In genomic region chr21:44858791-44859190, GRCh38 we compare ENCODE assay signal across 29 cellular contexts. TPM values are rescaled to one million over a fixed set of nuclear protein-coding genes. Genes with fewer than 3 reads are reported as not detected.
A peak's percentile ranks its signal among the peaks of the same experiment; 100 is the strongest.
DNase-seq lines count a peak whose midpoint lies in the region; ATAC-seq and TF ChIP-seq lines count a peak whose summit lies in the region.
"Had no signal": no experiment of that assay in that cellular context is flagged by ENCODE, and none has a peak within 500 bp of the region (broad histone marks: within the 10 kb centered on the region; RNA-seq: fewer than 3 reads in every experiment).

No MANE protein-coding gene starts in this region.

- peaks cover 18% of the 10 kb centered on the region for H3K4me1 ChIP-seq in mammary epithelial cell (ENCODE audit: insufficient read depth, low read length)
- no peaks in the 10 kb centered on the region for H3K4me1 ChIP-seq in right lobe of liver
- H3K4me1 ChIP-seq in upper lobe of right lung, result peaks cover 4% of the 10 kb centered on the region
- H3K4me1 ChIP-seq: uterus had no signal

- WGBS in mammary epithelial cell (ENCODE audit: low coverage, missing lambda C conversion rate), result 10% methylated on average over 5 of the region's 10 CpGs
- WGBS in right lobe of liver (ENCODE audit: insufficient coverage, low coverage, low lambda C conversion rate, missing lambda C conversion rate), result 82% methylated on average over 2 of the region's 10 CpGs

- H2AFZ ChIP-seq in mammary epithelial cell (ENCODE audit: low read depth, low read length), result no peak overlapping the region

- peaks cover 15% of the 10 kb centered on the region for H3K4me1 Mint-ChIP-seq in activated CD8-positive, alpha-beta T cell treated with anti-CD3 and anti-CD28 coated beads, Interleukin-2, amount 10 ng/mL, durations not matched to agents 7 days and 5 days (ENCODE audit: low read depth)
- peaks cover 32% of the 10 kb centered on the region for H3K4me1 Mint-ChIP-seq in activated CD8-positive, alpha-beta T cell treated with anti-CD3 and anti-CD28 coated beads for 36 hours (ENCODE audit: low read depth)

- H3K36me3 Mint-ChIP-seq in activated CD8-positive, alpha-beta T cell treated with anti-CD3 and anti-CD28 coated beads, Interleukin-2, amount 10 ng/mL, durations not matched to agents 7 days and 5 days (ENCODE audit: low read depth), result peaks cover 53% of the 10 kb centered on the region
- peaks cover 24% of the 10 kb centered on the region for H3K36me3 Mint-ChIP-seq in activated CD8-positive, alpha-beta T cell treated with anti-CD3 and anti-CD28 coated beads for 36 hours (ENCODE audit: low read depth)

- dilution Hi-C loops in mammary epithelial cell (cut with HindIII; ENCODE audit: low sequenced_read_pairs), result no loop called here

- peaks cover 11% of the 10 kb centered on the region for H3K36me3 ChIP-seq in mammary epithelial cell (ENCODE audit: insufficient read depth, low read length)
- peaks cover 0 to 62% (median 26%) of the 10 kb centered on the region in 4 donors for H3K36me3 ChIP-seq in right lobe of liver
- H3K36me3 ChIP-seq in upper lobe of right lung, result peaks cover 89% of the 10 kb centered on the region
- H3K36me3 ChIP-seq: uterus had no signal

- CTCF ChIA-PET in activated CD8-positive, alpha-beta T cell treated with anti-CD3 and anti-CD28 coated beads, Interleukin-2, amount 10 ng/mL, durations not matched to agents 7 days and 5 days (lab: Charles Lee), result no interaction called here
- CTCF ChIA-PET in activated CD8-positive, alpha-beta T cell treated with anti-CD3 and anti-CD28 coated beads for 36 hours (lab: Charles Lee), result no interaction called here
- CTCF ChIA-PET in mammary epithelial cell (lab: Charles Lee; ENCODE audit: low non-redundant PET), result no interaction called here

- no peak for ATAC-seq in activated CD8-positive, alpha-beta T cell treated with anti-CD3 and anti-CD28 coated beads, Interleukin-2, amount 10 ng/mL, durations not matched to agents 7 days and 5 days
- no peak for ATAC-seq in activated CD8-positive, alpha-beta T cell treated with anti-CD3 and anti-CD28 coated beads for 36 hours
- ATAC-seq in right lobe of liver, result no peak
- ATAC-seq in upper lobe of right lung, result peak; percentile 71
- no peak for ATAC-seq in HG02759 (IDR thresholded peaks at IDR 0.05; ENCODE audit: unreplicated experiment)
- ATAC-seq: naive thymus-derived CD8-positive, alpha-beta T cell had no signal

- H3K27ac Mint-ChIP-seq in activated CD8-positive, alpha-beta T cell treated with anti-CD3 and anti-CD28 coated beads, Interleukin-2, amount 10 ng/mL, durations not matched to agents 7 days and 5 days, result peak overlapping the region; percentile 1
- H3K27ac Mint-ChIP-seq in activated CD8-positive, alpha-beta T cell treated with anti-CD3 and anti-CD28 coated beads for 36 hours, result no peak overlapping the region
- H3K27ac Mint-ChIP-seq: activated naive CD8-positive, alpha-beta T cell treated with anti-CD3 and anti-CD28 coated beads, Interleukin-2, amount 10 ng/mL, durations not matched to agents 7 days and 5 days; H9 had no signal

- H3K27ac ChIP-seq in mammary epithelial cell (ENCODE audit: insufficient read depth, low read depth, low read length) (no peak overlapping the region), right lobe of liver (no peak overlapping the region), upper lobe of right lung (no peak overlapping the region)
- H3K27ac ChIP-seq: SK-N-MC, uterus had no signal

- H3K9me3 ChIP-seq in mammary epithelial cell (replicated peaks; ENCODE audit: insufficient read depth, low read length) (no peaks in the 10 kb centered on the region), right lobe of liver (no peaks in the 10 kb centered on the region), upper lobe of right lung (no peaks in the 10 kb centered on the region)
- H3K9me3 ChIP-seq: uterus had no signal

- H3K27me3 ChIP-seq in mammary epithelial cell (ENCODE audit: insufficient read depth, low read length) (no peaks in the 10 kb centered on the region), right lobe of liver (no peaks in the 10 kb centered on the region), upper lobe of right lung (no peaks in the 10 kb centered on the region)
- H3K27me3 ChIP-seq: uterus had no signal

- DNase-seq in activated CD8-positive, alpha-beta T cell treated with anti-CD3 and anti-CD28 coated beads, Interleukin-2, amount 10 ng/mL, durations not matched to agents 7 days and 5 days, result no peak
- no peak for DNase-seq in activated CD8-positive, alpha-beta T cell treated with anti-CD3 and anti-CD28 coated beads for 36 hours
- DNase-seq in mammary epithelial cell (peak; percentile 63), right lobe of liver (peak in 2 of 3 donors; percentile 3 to 20), upper lobe of right lung (peak; percentile 57), COLO829 (ENCODE audit: low spot score) (no peak), DMS 273 (lab: John Stamatoyannopoulos, UW; ENCODE audit: unreplicated experiment) (no peak)
- DNase-seq: 8988T; activated CD4-positive, alpha-beta T cell treated with anti-CD3 and anti-CD28 coated beads for 1 hour; activated CD8-positive, alpha-beta memory T cell treated with anti-CD3 and anti-CD28 coated beads for 24 hours; activated gamma-delta T cell; activated naive CD8-positive, alpha-beta T cell treated with anti-CD3 and anti-CD28 coated beads, Interleukin-2, amount 10 ng/mL, durations not matched to agents 7 days and 5 days; AML-193; dermis blood vessel endothelial cell; GDM1; H9; hippocampal formation; immature natural killer cell; naive thymus-derived CD8-positive, alpha-beta T cell; NCI-H1092 treated with DMSO at 0.1 percent for 48 hours; NCI-H187 treated with DMSO at 0.1 percent for 48 hours; NCI-H526; NK-92 treated with Interleukin-12 subunit alpha and Interleukin-12 subunit beta, amount 100 ng/mL, for 24 hours; stimulated activated CD4-positive, alpha-beta T cell treated with anti-CD3 and anti-CD28 coated beads, Interleukin-4, amount 100 ng/mL, for 1 hour; substantia nigra; uterus had no signal

- H3K9ac ChIP-seq in mammary epithelial cell (ENCODE audit: insufficient read depth, low read length), result no peak overlapping the region

- no peak for TF ChIP-seq POLR2A in right lobe of liver (IDR thresholded peaks at IDR 0.05)

- peak overlapping the region; percentile 54 for H3K4me2 ChIP-seq in mammary epithelial cell (ENCODE audit: insufficient read depth, low read depth, low read length)

- H3K4me3 ChIP-seq in mammary epithelial cell (replicated peaks in 1 of 3; ENCODE audit: insufficient read depth in 1 of 3, low read depth in 2 of 3, low read length in 3 of 3) (no peak overlapping the region), right lobe of liver (no peak overlapping the region), upper lobe of right lung (no peak overlapping the region)
- H3K4me3 ChIP-seq: SK-N-MC, uterus had no signal

- POLR2A ChIA-PET in activated CD8-positive, alpha-beta T cell treated with anti-CD3 and anti-CD28 coated beads, Interleukin-2, amount 10 ng/mL, durations not matched to agents 7 days and 5 days (lab: Charles Lee), result no interaction called here
- POLR2A ChIA-PET in activated CD8-positive, alpha-beta T cell treated with anti-CD3 and anti-CD28 coated beads for 36 hours (lab: Charles Lee), result no interaction called here

- in situ Hi-C loops in mammary epithelial cell (cut with MboI; ENCODE audit: low sequenced_read_pairs in 2 of 2), result no loop called here

- H3K79me2 ChIP-seq in mammary epithelial cell (ENCODE audit: insufficient read depth, low read length), result peaks cover 94% of the 10 kb centered on the region

- no TSS peak for BruUV-seq in mammary epithelial cell (replicated peaks; lab: Mats Ljungman, UMichigan)

- intact Hi-C loops in activated CD8-positive, alpha-beta T cell treated with anti-CD3 and anti-CD28 coated beads for 36 hours (cut with micrococcal nuclease), result no loop called here
- intact Hi-C loops in mammary epithelial cell (cut with micrococcal nuclease), result no loop called here
- intact Hi-C loops in right lobe of liver (cut with DNase I), result no loop called here
- intact Hi-C loops in upper lobe of right lung (cut with DNase I), result loop anchor here (10.0 kb wide), 1 partner anchor 54 kb away; the partner anchor contains the start of gene UBE2G2

- H3K4me3 Mint-ChIP-seq in activated CD8-positive, alpha-beta T cell treated with anti-CD3 and anti-CD28 coated beads, Interleukin-2, amount 10 ng/mL, durations not matched to agents 7 days and 5 days, result no peak overlapping the region
- H3K4me3 Mint-ChIP-seq in activated CD8-positive, alpha-beta T cell treated with anti-CD3 and anti-CD28 coated beads for 36 hours, result no peak overlapping the region
- H3K4me3 Mint-ChIP-seq: activated naive CD8-positive, alpha-beta T cell treated with anti-CD3 and anti-CD28 coated beads, Interleukin-2, amount 10 ng/mL, durations not matched to agents 7 days and 5 days; central memory CD8-positive, alpha-beta T cell; H9; immature natural killer cell; naive thymus-derived CD8-positive, alpha-beta T cell had no signal

- H3K9me3 Mint-ChIP-seq in activated CD8-positive, alpha-beta T cell treated with anti-CD3 and anti-CD28 coated beads, Interleukin-2, amount 10 ng/mL, durations not matched to agents 7 days and 5 days (ENCODE audit: insufficient read depth), result no peaks in the 10 kb centered on the region
- H3K9me3 Mint-ChIP-seq in activated CD8-positive, alpha-beta T cell treated with anti-CD3 and anti-CD28 coated beads for 36 hours, result no peaks in the 10 kb centered on the region
- H3K9me3 Mint-ChIP-seq: activated naive CD8-positive, alpha-beta T cell treated with anti-CD3 and anti-CD28 coated beads, Interleukin-2, amount 10 ng/mL, durations not matched to agents 7 days and 5 days; central memory CD8-positive, alpha-beta T cell; H9; immature natural killer cell; naive thymus-derived CD8-positive, alpha-beta T cell had no signal

- peaks cover 3% of the 10 kb centered on the region for H4K20me1 ChIP-seq in mammary epithelial cell (ENCODE audit: insufficient read depth, low read length)

- no peaks in the 10 kb centered on the region for H3K27me3 Mint-ChIP-seq in activated CD8-positive, alpha-beta T cell treated with anti-CD3 and anti-CD28 coated beads, Interleukin-2, amount 10 ng/mL, durations not matched to agents 7 days and 5 days (ENCODE audit: low read depth)
- no peaks in the 10 kb centered on the region for H3K27me3 Mint-ChIP-seq in activated CD8-positive, alpha-beta T cell treated with anti-CD3 and anti-CD28 coated beads for 36 hours
- H3K27me3 Mint-ChIP-seq: activated naive CD8-positive, alpha-beta T cell treated with anti-CD3 and anti-CD28 coated beads, Interleukin-2, amount 10 ng/mL, durations not matched to agents 7 days and 5 days; central memory CD8-positive, alpha-beta T cell; naive thymus-derived CD8-positive, alpha-beta T cell had no signal

- no peak for TF ChIP-seq CTCF in activated CD8-positive, alpha-beta T cell treated with anti-CD3 and anti-CD28 coated beads for 36 hours (IDR thresholded peaks at IDR 0.05)
- no peak for TF ChIP-seq CTCF in mammary epithelial cell (conservative IDR thresholded peaks at IDR 0.05 in 1 of 2, IDR thresholded peaks at IDR 0.05 in 1 of 2; ENCODE audit: extremely low read depth in 1 of 2, insufficient read depth in 1 of 2, low read depth in 1 of 2, low read length in 2 of 2)
- no peak for TF ChIP-seq CTCF in right lobe of liver (IDR thresholded peaks at IDR 0.05)
- TF ChIP-seq CTCF in upper lobe of right lung (IDR thresholded peaks at IDR 0.05), result no peak

RNA-seq across cellular contexts. Expression of gene PTTG1IP, which starts 14.7 kb away (rescaled TPM):
- total RNA-seq in activated CD8-positive, alpha-beta T cell treated with anti-CD3 and anti-CD28 coated beads, Interleukin-2, amount 10 ng/mL, durations not matched to agents 7 days and 5 days, result 10 to 100 TPM; 54.9 to 55.2 TPM
- 10 to 100 TPM; 60.7 to 61.8 TPM for total RNA-seq in activated CD8-positive, alpha-beta T cell treated with anti-CD3 and anti-CD28 coated beads for 36 hours
- total RNA-seq in mammary epithelial cell, result 100 to 1,000 TPM; 131 to 269 TPM
- 146 TPM for polyA plus RNA-seq in mammary epithelial cell
- 174 TPM for polyA minus RNA-seq in mammary epithelial cell
- total RNA-seq in right lobe of liver, result 100 to 1,000 TPM in 3 of 6 experiments, 10 to 100 TPM in 3; 54.3 to 195 (median 140) TPM
- 244 TPM for total RNA-seq in upper lobe of right lung

RNA-seq across cellular contexts. Expression of gene SUMO3, which starts 40.9 kb away (rescaled TPM):
- total RNA-seq in activated CD8-positive, alpha-beta T cell treated with anti-CD3 and anti-CD28 coated beads, Interleukin-2, amount 10 ng/mL, durations not matched to agents 7 days and 5 days, result 100 to 1,000 TPM in 1 of 2 experiments, 10 to 100 TPM in 1; 98.8 to 102 TPM
- total RNA-seq in activated CD8-positive, alpha-beta T cell treated with anti-CD3 and anti-CD28 coated beads for 36 hours, result 10 to 100 TPM; 69.8 to 72.9 TPM
- total RNA-seq in mammary epithelial cell, result 10 to 100 TPM; 58.1 to 58.8 TPM
- 89.6 TPM for polyA plus RNA-seq in mammary epithelial cell
- polyA minus RNA-seq in mammary epithelial cell, result 52.9 TPM
- total RNA-seq in right lobe of liver, result 10 to 100 TPM; 33.4 to 41.2 (median 36.6) TPM
- 85.0 TPM for total RNA-seq in upper lobe of right lung

RNA-seq across cellular contexts. Expression of gene UBE2G2, which starts 57.2 kb away (rescaled TPM):
- total RNA-seq in activated CD8-positive, alpha-beta T cell treated with anti-CD3 and anti-CD28 coated beads, Interleukin-2, amount 10 ng/mL, durations not matched to agents 7 days and 5 days, result 10 to 100 TPM; 85.5 to 86.0 TPM
- total RNA-seq in activated CD8-positive, alpha-beta T cell treated with anti-CD3 and anti-CD28 coated beads for 36 hours, result 100 to 1,000 TPM; 113 to 115 TPM
- 10 to 100 TPM; 85.7 to 93.1 TPM for total RNA-seq in mammary epithelial cell
- 82.0 TPM for polyA plus RNA-seq in mammary epithelial cell
- 82.4 TPM for polyA minus RNA-seq in mammary epithelial cell
- total RNA-seq in right lobe of liver, result 10 to 100 TPM; 41.5 to 54.6 (median 49.9) TPM
- total RNA-seq in upper lobe of right lung, result 78.8 TPM

Comparison
In these comparisons a context has a peak if more than half of its experiments do, and no peak if none do; other contexts are left out.
1. DNase-seq: peak in mammary epithelial cell (single experiment), right lobe of liver (2 of 3) and upper lobe of right lung (single experiment); none in activated CD8-positive, alpha-beta T cell treated with anti-CD3 and anti-CD28 coated beads, Interleukin-2, amount 10 ng/mL, durations not matched to agents 7 days and 5 days (single experiment), activated CD8-positive, alpha-beta T cell treated with anti-CD3 and anti-CD28 coated beads for 36 hours (single experiment), COLO829 (single experiment) and DMS 273 (single experiment).